In genomic region chr13:74070513-74070912, GRCh38 we compare ENCODE assay signal across 17 cellular contexts.
A peak's percentile ranks its signal among the peaks of the same experiment; 100 is the strongest.
DNase-seq lines count a peak whose midpoint lies in the region; ATAC-seq lines count a peak whose summit lies in the region.
"Had no signal": no experiment of that assay in that cellular context is flagged by ENCODE, and none has a peak within 500 bp of the region (broad histone marks: within the 10 kb centered on the region; RNA-seq: fewer than 3 reads in every experiment).

No MANE protein-coding gene starts in this region.

- H3K9me3 Mint-ChIP-seq in CD8-positive, alpha-beta memory T cell: no peaks in the 10 kb centered on the region
- H3K9me3 Mint-ChIP-seq in naive B cell: peaks cover 0 to 4% (median 0%) of the 10 kb centered on the region in 7 donors
- H3K9me3 Mint-ChIP-seq: WTC11 had no signal

- peak overlapping the region; percentile 51 to 95 (median 89) for H3K27ac Mint-ChIP-seq in CD8-positive, alpha-beta memory T cell
- H3K27ac Mint-ChIP-seq in T-helper 17 cell (peak overlapping the region; percentile 86), naive B cell (peak overlapping the region in 5 of 6 donors; percentile 0 to 91 (median 83))

- CTCF ChIA-PET in CD8-positive, alpha-beta memory T cell (lab: Charles Lee): interaction anchor here (0.7 to 1.9 kb wide), 5 partner anchors 9 to 216 kb away, joined by 3 to 10 read pairs (median 4); no protein-coding TSS in a partner anchor

- no peak overlapping the region for H3K27ac ChIP-seq in CD8-positive, alpha-beta memory T cell (ENCODE audit: low read depth, low read length)
- H3K27ac ChIP-seq: brain microvascular endothelial cell, C4-2B, PC-9, tibial nerve had no signal

- ATAC-seq in GM19035 (IDR thresholded peaks at IDR 0.05; ENCODE audit: unreplicated experiment): peak; percentile 19
- peak; percentile 24 for ATAC-seq in T-helper 17 cell
- no peak for ATAC-seq in naive B cell (ENCODE audit: low read depth in 2 of 2)
- no peak for ATAC-seq in GM18861 (IDR thresholded peaks at IDR 0.05; ENCODE audit: unreplicated experiment)
- ATAC-seq: left lobe of liver, WTC11 had no signal

- peak overlapping the region; percentile 33 to 83 (median 82) for H3K4me3 Mint-ChIP-seq in CD8-positive, alpha-beta memory T cell
- H3K4me3 Mint-ChIP-seq in T-helper 17 cell (peak overlapping the region; percentile 85), naive B cell (peak overlapping the region in 5 of 8 donors; percentile 1 to 54 (median 45))
- H3K4me3 Mint-ChIP-seq: WTC11 had no signal

- H3K9me3 ChIP-seq in CD8-positive, alpha-beta memory T cell (ENCODE audit: low read length): no peaks in the 10 kb centered on the region
- H3K9me3 ChIP-seq in T-helper 17 cell (ENCODE audit: control insufficient read depth, low read length, poor library complexity, severe bottlenecking): no peaks in the 10 kb centered on the region
- H3K9me3 ChIP-seq: tibial nerve had no signal

- no peak for DNase-seq in CD8-positive, alpha-beta memory T cell
- no peak for DNase-seq in T-helper 17 cell
- no peak for DNase-seq in naive B cell
- DNase-seq in H7: no peak
- no peak for DNase-seq in NCI-H1092 treated with DMSO at 0.1 percent for 48 hours (lab: John Stamatoyannopoulos, UW)
- DNase-seq in NCI-H526 (lab: John Stamatoyannopoulos, UW): no peak
- DNase-seq: brain microvascular endothelial cell, KG1, NCI-H1436 treated with DMSO at 0.1 percent for 48 hours, NCI-H510A, PC-9 had no signal

- POLR2A ChIA-PET in CD8-positive, alpha-beta memory T cell (lab: Charles Lee): interaction anchor here (1.2 to 1.5 kb wide), 3 partner anchors 8 to 61 kb away, joined by 3 to 5 read pairs (median 4); no protein-coding TSS in a partner anchor

- peak overlapping the region; percentile 22 for H3K4me3 ChIP-seq in CD8-positive, alpha-beta memory T cell (ENCODE audit: low read length)
- no peak overlapping the region for H3K4me3 ChIP-seq in H7 (ENCODE audit: insufficient read depth, low read depth, low read length)
- H3K4me3 ChIP-seq: PC-9, tibial nerve had no signal

- H3K4me1 ChIP-seq in CD8-positive, alpha-beta memory T cell (ENCODE audit: insufficient read depth, low read length): peaks cover 66% of the 10 kb centered on the region

- H3K36me3 Mint-ChIP-seq in CD8-positive, alpha-beta memory T cell: peaks cover 4 to 13% (median 5%) of the 10 kb centered on the region in 3 donors
- H3K36me3 Mint-ChIP-seq in T-helper 17 cell (ENCODE audit: low read depth): no peaks in the 10 kb centered on the region
- H3K36me3 Mint-ChIP-seq in naive B cell: no peaks in the 10 kb centered on the region

- H3K36me3 ChIP-seq in CD8-positive, alpha-beta memory T cell (ENCODE audit: insufficient read depth, low read length): no peaks in the 10 kb centered on the region
- no peaks in the 10 kb centered on the region for H3K36me3 ChIP-seq in H7 (replicated peaks; ENCODE audit: control insufficient read depth, insufficient read depth, low read length)
- H3K36me3 ChIP-seq: brain microvascular endothelial cell, tibial nerve had no signal

- no peaks in the 10 kb centered on the region for H3K27me3 Mint-ChIP-seq in CD8-positive, alpha-beta memory T cell
- no peaks in the 10 kb centered on the region for H3K27me3 Mint-ChIP-seq in T-helper 17 cell
- H3K27me3 Mint-ChIP-seq in naive B cell: no peaks in the 10 kb centered on the region

- H3K27me3 ChIP-seq in CD8-positive, alpha-beta memory T cell (ENCODE audit: insufficient read depth, low read length, poor library complexity, severe bottlenecking): no peaks in the 10 kb centered on the region
- H3K27me3 ChIP-seq in H7 (ENCODE audit: control insufficient read depth, insufficient read depth, low read length): no peaks in the 10 kb centered on the region
- H3K27me3 ChIP-seq: brain microvascular endothelial cell, tibial nerve had no signal

- H3K4me1 Mint-ChIP-seq in CD8-positive, alpha-beta memory T cell: peaks cover 76 to 93% (median 91%) of the 10 kb centered on the region in 3 donors
- H3K4me1 Mint-ChIP-seq in T-helper 17 cell (peaks cover 55% of the 10 kb centered on the region), naive B cell (peaks cover 47 to 66% (median 62%) of the 10 kb centered on the region in 3 donors)

Comparison
In these comparisons a context has a peak if more than half of its experiments do, and no peak if none do; other contexts are left out.
1. ATAC-seq: peak in GM19035 (single experiment) and T-helper 17 cell (single experiment); none in naive B cell (0 of 2) and GM18861 (single experiment).
2. Peak in every context shown above with its lines, with median percentiles within 50 percentile points of each other: H3K27ac Mint-ChIP-seq and H3K4me3 Mint-ChIP-seq.